In the genomic region with DNA sequence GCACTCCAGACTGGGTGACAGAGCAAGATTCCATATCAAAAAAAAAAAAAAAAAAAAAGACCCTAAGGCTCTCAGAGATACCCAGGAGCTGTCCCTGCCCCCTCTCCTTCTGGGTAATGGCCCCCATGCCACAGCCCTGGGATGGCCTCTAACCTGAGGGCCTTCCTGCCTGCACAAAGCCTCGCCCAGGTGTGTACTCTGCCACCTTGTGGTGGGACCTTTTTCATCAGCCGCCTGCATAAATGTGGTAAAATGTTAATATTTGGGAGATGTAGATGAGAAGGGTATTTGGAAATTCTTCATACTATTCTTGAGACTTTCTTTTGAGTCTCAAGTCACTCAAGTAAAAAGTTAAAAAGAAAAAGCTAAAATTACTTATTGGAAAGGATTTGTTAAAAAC, we compare ENCODE assay signal across 1 cellular context.
TF ChIP-seq lines count a peak whose summit lies in the region.

No MANE protein-coding gene starts in this region.

TF ChIP-seq in GM23338, 12 proteins besides CTCF, POLR2A, EP300 and RAD21 (continued from another document):
- TF ChIP-seq, protein P1, sequence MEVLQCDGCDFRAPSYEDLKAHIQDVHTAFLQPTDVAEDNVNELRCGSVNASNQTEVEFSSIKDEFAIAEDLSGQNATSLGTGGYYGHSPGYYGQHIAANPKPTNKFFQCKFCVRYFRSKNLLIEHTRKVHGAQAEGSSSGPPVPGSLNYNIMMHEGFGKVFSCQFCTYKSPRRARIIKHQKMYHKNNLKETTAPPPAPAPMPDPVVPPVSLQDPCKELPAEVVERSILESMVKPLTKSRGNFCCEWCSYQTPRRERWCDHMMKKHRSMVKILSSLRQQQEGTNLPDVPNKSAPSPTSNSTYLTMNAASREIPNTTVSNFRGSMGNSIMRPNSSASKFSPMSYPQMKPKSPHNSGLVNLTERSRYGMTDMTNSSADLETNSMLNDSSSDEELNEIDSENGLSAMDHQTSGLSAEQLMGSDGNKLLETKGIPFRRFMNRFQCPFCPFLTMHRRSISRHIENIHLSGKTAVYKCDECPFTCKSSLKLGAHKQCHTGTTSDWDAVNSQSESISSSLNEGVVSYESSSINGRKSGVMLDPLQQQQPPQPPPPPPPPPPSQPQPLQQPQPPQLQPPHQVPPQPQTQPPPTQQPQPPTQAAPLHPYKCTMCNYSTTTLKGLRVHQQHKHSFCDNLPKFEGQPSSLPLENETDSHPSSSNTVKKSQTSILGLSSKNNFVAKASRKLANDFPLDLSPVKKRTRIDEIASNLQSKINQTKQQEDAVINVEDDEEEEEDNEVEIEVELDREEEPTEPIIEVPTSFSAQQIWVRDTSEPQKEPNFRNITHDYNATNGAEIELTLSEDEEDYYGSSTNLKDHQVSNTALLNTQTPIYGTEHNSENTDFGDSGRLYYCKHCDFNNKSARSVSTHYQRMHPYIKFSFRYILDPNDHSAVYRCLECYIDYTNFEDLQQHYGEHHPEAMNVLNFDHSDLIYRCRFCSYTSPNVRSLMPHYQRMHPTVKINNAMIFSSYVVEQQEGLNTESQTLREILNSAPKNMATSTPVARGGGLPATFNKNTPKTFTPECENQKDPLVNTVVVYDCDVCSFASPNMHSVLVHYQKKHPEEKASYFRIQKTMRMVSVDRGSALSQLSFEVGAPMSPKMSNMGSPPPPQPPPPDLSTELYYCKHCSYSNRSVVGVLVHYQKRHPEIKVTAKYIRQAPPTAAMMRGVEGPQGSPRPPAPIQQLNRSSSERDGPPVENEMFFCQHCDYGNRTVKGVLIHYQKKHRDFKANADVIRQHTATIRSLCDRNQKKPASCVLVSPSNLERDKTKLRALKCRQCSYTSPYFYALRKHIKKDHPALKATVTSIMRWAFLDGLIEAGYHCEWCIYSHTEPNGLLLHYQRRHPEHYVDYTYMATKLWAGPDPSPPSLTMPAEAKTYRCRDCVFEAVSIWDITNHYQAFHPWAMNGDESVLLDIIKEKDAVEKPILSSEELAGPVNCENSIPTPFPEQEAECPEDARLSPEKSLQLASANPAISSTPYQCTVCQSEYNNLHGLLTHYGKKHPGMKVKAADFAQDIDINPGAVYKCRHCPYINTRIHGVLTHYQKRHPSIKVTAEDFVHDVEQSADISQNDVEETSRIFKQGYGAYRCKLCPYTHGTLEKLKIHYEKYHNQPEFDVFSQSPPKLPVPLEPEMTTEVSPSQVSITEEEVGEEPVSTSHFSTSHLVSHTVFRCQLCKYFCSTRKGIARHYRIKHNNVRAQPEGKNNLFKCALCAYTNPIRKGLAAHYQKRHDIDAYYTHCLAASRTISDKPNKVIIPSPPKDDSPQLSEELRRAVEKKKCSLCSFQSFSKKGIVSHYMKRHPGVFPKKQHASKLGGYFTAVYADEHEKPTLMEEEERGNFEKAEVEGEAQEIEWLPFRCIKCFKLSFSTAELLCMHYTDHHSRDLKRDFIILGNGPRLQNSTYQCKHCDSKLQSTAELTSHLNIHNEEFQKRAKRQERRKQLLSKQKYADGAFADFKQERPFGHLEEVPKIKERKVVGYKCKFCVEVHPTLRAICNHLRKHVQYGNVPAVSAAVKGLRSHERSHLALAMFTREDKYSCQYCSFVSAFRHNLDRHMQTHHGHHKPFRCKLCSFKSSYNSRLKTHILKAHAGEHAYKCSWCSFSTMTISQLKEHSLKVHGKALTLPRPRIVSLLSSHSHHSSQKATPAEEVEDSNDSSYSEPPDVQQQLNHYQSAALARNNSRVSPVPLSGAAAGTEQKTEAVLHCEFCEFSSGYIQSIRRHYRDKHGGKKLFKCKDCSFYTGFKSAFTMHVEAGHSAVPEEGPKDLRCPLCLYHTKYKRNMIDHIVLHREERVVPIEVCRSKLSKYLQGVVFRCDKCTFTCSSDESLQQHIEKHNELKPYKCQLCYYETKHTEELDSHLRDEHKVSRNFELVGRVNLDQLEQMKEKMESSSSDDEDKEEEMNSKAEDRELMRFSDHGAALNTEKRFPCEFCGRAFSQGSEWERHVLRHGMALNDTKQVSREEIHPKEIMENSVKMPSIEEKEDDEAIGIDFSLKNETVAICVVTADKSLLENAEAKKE (CRISPR knock-in tag; IDR thresholded peaks at IDR 0.05) = no peak
- TF ChIP-seq, protein P2, sequence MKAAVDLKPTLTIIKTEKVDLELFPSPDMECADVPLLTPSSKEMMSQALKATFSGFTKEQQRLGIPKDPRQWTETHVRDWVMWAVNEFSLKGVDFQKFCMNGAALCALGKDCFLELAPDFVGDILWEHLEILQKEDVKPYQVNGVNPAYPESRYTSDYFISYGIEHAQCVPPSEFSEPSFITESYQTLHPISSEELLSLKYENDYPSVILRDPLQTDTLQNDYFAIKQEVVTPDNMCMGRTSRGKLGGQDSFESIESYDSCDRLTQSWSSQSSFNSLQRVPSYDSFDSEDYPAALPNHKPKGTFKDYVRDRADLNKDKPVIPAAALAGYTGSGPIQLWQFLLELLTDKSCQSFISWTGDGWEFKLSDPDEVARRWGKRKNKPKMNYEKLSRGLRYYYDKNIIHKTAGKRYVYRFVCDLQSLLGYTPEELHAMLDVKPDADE (IDR thresholded peaks at IDR 0.05) = no peak
- TF ChIP-seq, protein P3, sequence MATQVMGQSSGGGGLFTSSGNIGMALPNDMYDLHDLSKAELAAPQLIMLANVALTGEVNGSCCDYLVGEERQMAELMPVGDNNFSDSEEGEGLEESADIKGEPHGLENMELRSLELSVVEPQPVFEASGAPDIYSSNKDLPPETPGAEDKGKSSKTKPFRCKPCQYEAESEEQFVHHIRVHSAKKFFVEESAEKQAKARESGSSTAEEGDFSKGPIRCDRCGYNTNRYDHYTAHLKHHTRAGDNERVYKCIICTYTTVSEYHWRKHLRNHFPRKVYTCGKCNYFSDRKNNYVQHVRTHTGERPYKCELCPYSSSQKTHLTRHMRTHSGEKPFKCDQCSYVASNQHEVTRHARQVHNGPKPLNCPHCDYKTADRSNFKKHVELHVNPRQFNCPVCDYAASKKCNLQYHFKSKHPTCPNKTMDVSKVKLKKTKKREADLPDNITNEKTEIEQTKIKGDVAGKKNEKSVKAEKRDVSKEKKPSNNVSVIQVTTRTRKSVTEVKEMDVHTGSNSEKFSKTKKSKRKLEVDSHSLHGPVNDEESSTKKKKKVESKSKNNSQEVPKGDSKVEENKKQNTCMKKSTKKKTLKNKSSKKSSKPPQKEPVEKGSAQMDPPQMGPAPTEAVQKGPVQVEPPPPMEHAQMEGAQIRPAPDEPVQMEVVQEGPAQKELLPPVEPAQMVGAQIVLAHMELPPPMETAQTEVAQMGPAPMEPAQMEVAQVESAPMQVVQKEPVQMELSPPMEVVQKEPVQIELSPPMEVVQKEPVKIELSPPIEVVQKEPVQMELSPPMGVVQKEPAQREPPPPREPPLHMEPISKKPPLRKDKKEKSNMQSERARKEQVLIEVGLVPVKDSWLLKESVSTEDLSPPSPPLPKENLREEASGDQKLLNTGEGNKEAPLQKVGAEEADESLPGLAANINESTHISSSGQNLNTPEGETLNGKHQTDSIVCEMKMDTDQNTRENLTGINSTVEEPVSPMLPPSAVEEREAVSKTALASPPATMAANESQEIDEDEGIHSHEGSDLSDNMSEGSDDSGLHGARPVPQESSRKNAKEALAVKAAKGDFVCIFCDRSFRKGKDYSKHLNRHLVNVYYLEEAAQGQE (IDR thresholded peaks at IDR 0.05; ENCODE audit: unreplicated experiment) = no peak
- TF ChIP-seq EZH2 (IDR thresholded peaks at IDR 0.05; ENCODE audit: low read depth, unreplicated experiment) = no peak
- TF ChIP-seq ZNF331 (CRISPR knock-in tag; IDR thresholded peaks at IDR 0.05; ENCODE audit: low read depth) = no peak
- no peak for TF ChIP-seq POLR2AphosphoS5 (IDR thresholded peaks at IDR 0.05; ENCODE audit: low read depth)
- no peak for TF ChIP-seq STAT1 (IDR thresholded peaks at IDR 0.05; ENCODE audit: unreplicated experiment)
